1 cellular context compared by ENCODE assay signal in genomic region chr19:3407556-3408516, GRCh38.
TF ChIP-seq lines count a peak whose summit lies in the region.

No MANE protein-coding gene starts in this region.

TF ChIP-seq in K562, 482 proteins besides CTCF, POLR2A, EP300 and RAD21 (continued from another document):
- TF ChIP-seq, protein P1, sequence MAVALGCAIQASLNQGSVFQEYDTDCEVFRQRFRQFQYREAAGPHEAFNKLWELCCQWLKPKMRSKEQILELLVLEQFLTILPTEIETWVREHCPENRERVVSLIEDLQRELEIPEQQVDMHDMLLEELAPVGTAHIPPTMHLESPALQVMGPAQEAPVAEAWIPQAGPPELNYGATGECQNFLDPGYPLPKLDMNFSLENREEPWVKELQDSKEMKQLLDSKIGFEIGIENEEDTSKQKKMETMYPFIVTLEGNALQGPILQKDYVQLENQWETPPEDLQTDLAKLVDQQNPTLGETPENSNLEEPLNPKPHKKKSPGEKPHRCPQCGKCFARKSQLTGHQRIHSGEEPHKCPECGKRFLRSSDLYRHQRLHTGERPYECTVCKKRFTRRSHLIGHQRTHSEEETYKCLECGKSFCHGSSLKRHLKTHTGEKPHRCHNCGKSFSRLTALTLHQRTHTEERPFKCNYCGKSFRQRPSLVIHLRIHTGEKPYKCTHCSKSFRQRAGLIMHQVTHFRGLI (CRISPR knock-in tag; IDR thresholded peaks at IDR 0.05): no peak
- no peak for TF ChIP-seq POLR3A (IDR thresholded peaks at IDR 0.05; ENCODE audit: borderline replicate concordance, extremely low read depth, insufficient read depth, insufficient read length)
- TF ChIP-seq ZNF134 (CRISPR knock-in tag; conservative IDR thresholded peaks at IDR 0.05): no peak
- TF ChIP-seq TAF15 (IDR thresholded peaks at IDR 0.05; ENCODE audit: low read depth, low read length): no peak
- no peak for TF ChIP-seq FOXP1 (CRISPR knock-in tag; IDR thresholded peaks at IDR 0.05)
- TF ChIP-seq ZNF699 (CRISPR knock-in tag; IDR thresholded peaks at IDR 0.05; ENCODE audit: insufficient replicate concordance): no peak
- no peak for TF ChIP-seq ZNF140 (CRISPR knock-in tag; IDR thresholded peaks at IDR 0.05)
- TF ChIP-seq HEY1 (CRISPR knock-in tag; IDR thresholded peaks at IDR 0.05; ENCODE audit: borderline replicate concordance): no peak
- no peak for TF ChIP-seq LARP7 (IDR thresholded peaks at IDR 0.05)
- no peak for TF ChIP-seq SMAD3 (CRISPR knock-in tag; conservative IDR thresholded peaks at IDR 0.05)
